24 cellular contexts compared by ENCODE assay signal in genomic region chr20:990293-990959, GRCh38. TPM values are rescaled to one million over a fixed set of nuclear protein-coding genes. Genes with fewer than 3 reads are reported as not detected.
"Had no signal": no experiment of that assay in that cellular context is flagged by ENCODE, and none has a peak within 500 bp of the region (broad histone marks: within the 10 kb centered on the region; RNA-seq: fewer than 3 reads in every experiment).

No MANE protein-coding gene starts in this region.

- H2AFZ ChIP-seq: neural progenitor cell had no signal

- H3K27ac Mint-ChIP-seq: endodermal cell; natural killer cell; neural progenitor cell; stimulated activated effector memory CD8-positive, alpha-beta T cell treated with anti-CD3 and anti-CD28 coated beads, Interleukin-12 subunit alpha, Interleukin-12 subunit beta, amount 100 ng/mL, for 72 hours; type B pancreatic cell had no signal

- H3K4me3 Mint-ChIP-seq: endodermal cell; natural killer cell; neural progenitor cell; stimulated activated effector memory CD8-positive, alpha-beta T cell treated with anti-CD3 and anti-CD28 coated beads, Interleukin-12 subunit alpha, Interleukin-12 subunit beta, amount 100 ng/mL, for 72 hours; type B pancreatic cell had no signal

- H3K4me3 ChIP-seq: colonic mucosa, gastrocnemius medialis, heart right ventricle, mucosa of descending colon, neural progenitor cell, psoas muscle, right lobe of liver, suprapubic skin, thyroid gland had no signal

- H3K9me3 Mint-ChIP-seq: endodermal cell; natural killer cell; neural progenitor cell; stimulated activated effector memory CD8-positive, alpha-beta T cell treated with anti-CD3 and anti-CD28 coated beads, Interleukin-12 subunit alpha, Interleukin-12 subunit beta, amount 100 ng/mL, for 72 hours; type B pancreatic cell had no signal

- H3K27ac ChIP-seq: colonic mucosa, gastrocnemius medialis, heart right ventricle, neural progenitor cell, psoas muscle, right lobe of liver, suprapubic skin, thyroid gland had no signal

- H3K4me1 Mint-ChIP-seq: endodermal cell; neural progenitor cell; stimulated activated effector memory CD8-positive, alpha-beta T cell treated with anti-CD3 and anti-CD28 coated beads, Interleukin-12 subunit alpha, Interleukin-12 subunit beta, amount 100 ng/mL, for 72 hours had no signal

- H3K27me3 ChIP-seq: colonic mucosa, neural progenitor cell, right lobe of liver, thyroid gland had no signal

- H3K4me1 ChIP-seq: colonic mucosa, gastrocnemius medialis, heart right ventricle, psoas muscle, right lobe of liver, suprapubic skin, thyroid gland had no signal

- H3K9me3 ChIP-seq: colonic mucosa, gastrocnemius medialis, heart right ventricle, mucosa of descending colon, psoas muscle, right lobe of liver, suprapubic skin, thyroid gland had no signal

- FAIRE-seq: urothelium cell line had no signal

- ATAC-seq: gastrocnemius medialis; left lobe of liver; mucosa of descending colon; natural killer cell; psoas muscle; right lobe of liver; stimulated activated effector memory CD8-positive, alpha-beta T cell treated with anti-CD3 and anti-CD28 coated beads, Interleukin-12 subunit alpha, Interleukin-12 subunit beta, amount 100 ng/mL, for 72 hours; stimulated activated naive CD8-positive, alpha-beta T cell treated with anti-CD3 and anti-CD28 coated beads, Interleukin-15, Interleukin-2, amounts not matched to agents 100 U/mL and 50 U/mL, for 24 hours had no signal

- H3K4me2 ChIP-seq: neural progenitor cell had no signal

- H3K36me3 Mint-ChIP-seq: natural killer cell; neural progenitor cell; stimulated activated effector memory CD8-positive, alpha-beta T cell treated with anti-CD3 and anti-CD28 coated beads, Interleukin-12 subunit alpha, Interleukin-12 subunit beta, amount 100 ng/mL, for 72 hours; type B pancreatic cell had no signal

- DNase-seq: colonic mucosa; effector CD4-positive, alpha-beta T cell; endodermal cell; gastrocnemius medialis; heart right ventricle; islet precursor cell; mucosa of descending colon; natural killer cell; occipital lobe; retina; right lobe of liver; stimulated activated CD4-positive, alpha-beta T cell treated with anti-CD3 and anti-CD28 coated beads, Interleukin-4, amount 100 ng/mL, for 1 hour; stimulated activated CD8-positive, alpha-beta memory T cell treated with anti-CD3 and anti-CD28 coated beads, Interleukin-4, amount 100 ng/mL, for 48 hours; stimulated activated naive CD8-positive, alpha-beta T cell treated with anti-CD3 and anti-CD28 coated beads, Interleukin-15, Interleukin-2, amounts not matched to agents 100 U/mL and 50 U/mL, for 24 hours; thyroid gland had no signal

- H3K9ac ChIP-seq: neural progenitor cell had no signal

- H3K36me3 ChIP-seq: colonic mucosa, gastrocnemius medialis, heart right ventricle, neural progenitor cell, right lobe of liver, suprapubic skin, thyroid gland had no signal

RNA-seq across cellular contexts. Expression of gene RSPO4, which starts 11.7 kb away (rescaled TPM):
- total RNA-seq: dermis microvascular lymphatic vessel endothelial cell, fibroblast of villous mesenchyme, gastrocnemius medialis, left lobe of liver, occipital lobe had no signal
